In the genomic region with DNA sequence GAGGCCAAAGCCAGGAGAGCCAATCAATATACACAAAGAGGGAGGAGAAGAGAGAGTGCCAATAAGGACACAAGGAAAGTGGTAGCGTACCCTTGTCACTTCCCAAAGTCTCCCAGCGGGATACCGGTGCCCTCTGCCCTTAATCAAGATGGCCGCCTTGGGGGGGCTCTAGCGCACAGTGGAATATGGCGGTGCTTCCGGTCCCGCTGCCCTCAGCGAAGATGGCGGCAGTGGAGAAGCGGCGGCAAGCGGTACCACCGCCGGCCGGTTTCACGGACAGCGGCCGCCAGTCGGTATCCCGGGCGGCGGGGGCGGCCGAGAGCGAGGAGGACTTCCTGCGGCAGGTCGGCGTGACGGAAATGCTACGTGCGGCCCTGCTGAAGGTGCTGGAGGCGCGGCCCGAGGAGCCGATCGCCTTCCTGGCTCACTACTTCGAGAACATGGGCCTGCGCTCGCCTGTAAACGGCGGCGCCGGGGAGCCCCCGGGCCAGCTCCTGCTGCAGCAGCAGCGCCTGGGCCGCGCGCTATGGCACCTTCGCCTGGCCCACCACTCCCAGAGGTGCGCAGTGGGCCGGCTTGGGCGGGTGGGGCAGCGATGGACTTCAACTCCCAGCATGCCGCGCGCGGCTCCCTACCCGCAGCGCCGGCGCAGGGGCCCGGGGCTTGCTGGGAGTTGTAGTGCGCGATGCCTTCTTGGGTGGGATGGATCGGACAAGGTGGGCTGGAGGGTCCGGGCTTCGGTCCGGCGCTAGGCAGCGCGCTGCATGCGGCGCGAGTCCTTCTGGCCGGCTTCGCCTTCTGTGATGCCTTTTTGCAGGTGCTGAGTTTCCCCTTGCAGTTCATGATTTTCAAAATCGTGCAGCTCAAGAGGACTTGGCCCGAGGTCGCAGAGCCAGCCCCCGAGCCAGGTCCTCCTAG, we compare ENCODE assay signal across 1 cellular context.
A peak's percentile ranks its signal among the peaks of the same experiment; 100 is the strongest.
TF ChIP-seq lines count a peak whose summit lies in the region.

A gene with protein sequence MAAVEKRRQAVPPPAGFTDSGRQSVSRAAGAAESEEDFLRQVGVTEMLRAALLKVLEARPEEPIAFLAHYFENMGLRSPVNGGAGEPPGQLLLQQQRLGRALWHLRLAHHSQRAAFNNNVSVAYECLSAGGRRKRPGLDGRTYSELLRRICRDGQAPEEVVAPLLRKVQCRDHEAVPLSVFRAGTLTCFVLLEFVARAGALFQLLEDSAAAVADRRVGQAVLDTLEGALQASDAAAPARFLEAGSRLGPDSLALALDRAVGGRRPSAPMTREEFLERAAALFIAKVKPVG (plus strand): TSS at position 212 of the 918 bp plus-strand sequence. CDS start 10 bp downstream, at position 222.

TF ChIP-seq in HepG2, 621 proteins besides CTCF, POLR2A, EP300 and RAD21 (continued from another document and continues in another):
- TF ChIP-seq, protein P1, sequence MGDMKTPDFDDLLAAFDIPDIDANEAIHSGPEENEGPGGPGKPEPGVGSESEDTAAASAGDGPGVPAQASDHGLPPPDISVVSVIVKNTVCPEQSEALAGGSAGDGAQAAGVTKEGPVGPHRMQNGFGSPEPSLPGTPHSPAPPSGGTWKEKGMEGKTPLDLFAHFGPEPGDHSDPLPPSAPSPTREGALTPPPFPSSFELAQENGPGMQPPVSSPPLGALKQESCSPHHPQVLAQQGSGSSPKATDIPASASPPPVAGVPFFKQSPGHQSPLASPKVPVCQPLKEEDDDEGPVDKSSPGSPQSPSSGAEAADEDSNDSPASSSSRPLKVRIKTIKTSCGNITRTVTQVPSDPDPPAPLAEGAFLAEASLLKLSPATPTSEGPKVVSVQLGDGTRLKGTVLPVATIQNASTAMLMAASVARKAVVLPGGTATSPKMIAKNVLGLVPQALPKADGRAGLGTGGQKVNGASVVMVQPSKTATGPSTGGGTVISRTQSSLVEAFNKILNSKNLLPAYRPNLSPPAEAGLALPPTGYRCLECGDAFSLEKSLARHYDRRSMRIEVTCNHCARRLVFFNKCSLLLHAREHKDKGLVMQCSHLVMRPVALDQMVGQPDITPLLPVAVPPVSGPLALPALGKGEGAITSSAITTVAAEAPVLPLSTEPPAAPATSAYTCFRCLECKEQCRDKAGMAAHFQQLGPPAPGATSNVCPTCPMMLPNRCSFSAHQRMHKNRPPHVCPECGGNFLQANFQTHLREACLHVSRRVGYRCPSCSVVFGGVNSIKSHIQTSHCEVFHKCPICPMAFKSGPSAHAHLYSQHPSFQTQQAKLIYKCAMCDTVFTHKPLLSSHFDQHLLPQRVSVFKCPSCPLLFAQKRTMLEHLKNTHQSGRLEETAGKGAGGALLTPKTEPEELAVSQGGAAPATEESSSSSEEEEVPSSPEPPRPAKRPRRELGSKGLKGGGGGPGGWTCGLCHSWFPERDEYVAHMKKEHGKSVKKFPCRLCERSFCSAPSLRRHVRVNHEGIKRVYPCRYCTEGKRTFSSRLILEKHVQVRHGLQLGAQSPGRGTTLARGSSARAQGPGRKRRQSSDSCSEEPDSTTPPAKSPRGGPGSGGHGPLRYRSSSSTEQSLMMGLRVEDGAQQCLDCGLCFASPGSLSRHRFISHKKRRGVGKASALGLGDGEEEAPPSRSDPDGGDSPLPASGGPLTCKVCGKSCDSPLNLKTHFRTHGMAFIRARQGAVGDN (CRISPR knock-in tag; IDR thresholded peaks at IDR 0.05) = peak; percentile 51
- TF ChIP-seq ZSCAN30 (CRISPR knock-in tag; IDR thresholded peaks at IDR 0.05) = no peak; the same call in 1 of the 2 replicates
- TF ChIP-seq ONECUT2 (CRISPR knock-in tag; IDR thresholded peaks at IDR 0.05) = peak; percentile 55
- TF ChIP-seq, protein P2, sequence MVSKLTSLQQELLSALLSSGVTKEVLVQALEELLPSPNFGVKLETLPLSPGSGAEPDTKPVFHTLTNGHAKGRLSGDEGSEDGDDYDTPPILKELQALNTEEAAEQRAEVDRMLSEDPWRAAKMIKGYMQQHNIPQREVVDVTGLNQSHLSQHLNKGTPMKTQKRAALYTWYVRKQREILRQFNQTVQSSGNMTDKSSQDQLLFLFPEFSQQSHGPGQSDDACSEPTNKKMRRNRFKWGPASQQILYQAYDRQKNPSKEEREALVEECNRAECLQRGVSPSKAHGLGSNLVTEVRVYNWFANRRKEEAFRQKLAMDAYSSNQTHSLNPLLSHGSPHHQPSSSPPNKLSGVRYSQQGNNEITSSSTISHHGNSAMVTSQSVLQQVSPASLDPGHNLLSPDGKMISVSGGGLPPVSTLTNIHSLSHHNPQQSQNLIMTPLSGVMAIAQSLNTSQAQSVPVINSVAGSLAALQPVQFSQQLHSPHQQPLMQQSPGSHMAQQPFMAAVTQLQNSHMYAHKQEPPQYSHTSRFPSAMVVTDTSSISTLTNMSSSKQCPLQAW (CRISPR knock-in tag; IDR thresholded peaks at IDR 0.05) = peak; percentile 68
- no peak for TF ChIP-seq ZNF430 (CRISPR knock-in tag; IDR thresholded peaks at IDR 0.05)
- peak; percentile 80; the same call in 1 of the 2 replicates for TF ChIP-seq HOXA5 (CRISPR knock-in tag; IDR thresholded peaks at IDR 0.05)
- TF ChIP-seq, protein P3, sequence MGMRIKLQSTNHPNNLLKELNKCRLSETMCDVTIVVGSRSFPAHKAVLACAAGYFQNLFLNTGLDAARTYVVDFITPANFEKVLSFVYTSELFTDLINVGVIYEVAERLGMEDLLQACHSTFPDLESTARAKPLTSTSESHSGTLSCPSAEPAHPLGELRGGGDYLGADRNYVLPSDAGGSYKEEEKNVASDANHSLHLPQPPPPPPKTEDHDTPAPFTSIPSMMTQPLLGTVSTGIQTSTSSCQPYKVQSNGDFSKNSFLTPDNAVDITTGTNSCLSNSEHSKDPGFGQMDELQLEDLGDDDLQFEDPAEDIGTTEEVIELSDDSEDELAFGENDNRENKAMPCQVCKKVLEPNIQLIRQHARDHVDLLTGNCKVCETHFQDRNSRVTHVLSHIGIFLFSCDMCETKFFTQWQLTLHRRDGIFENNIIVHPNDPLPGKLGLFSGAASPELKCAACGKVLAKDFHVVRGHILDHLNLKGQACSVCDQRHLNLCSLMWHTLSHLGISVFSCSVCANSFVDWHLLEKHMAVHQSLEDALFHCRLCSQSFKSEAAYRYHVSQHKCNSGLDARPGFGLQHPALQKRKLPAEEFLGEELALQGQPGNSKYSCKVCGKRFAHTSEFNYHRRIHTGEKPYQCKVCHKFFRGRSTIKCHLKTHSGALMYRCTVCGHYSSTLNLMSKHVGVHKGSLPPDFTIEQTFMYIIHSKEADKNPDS (CRISPR knock-in tag; IDR thresholded peaks at IDR 0.05) = 0 out of 2 replicates have a peak, but pooled peaks have one; percentile 72
- TF ChIP-seq, protein P4, sequence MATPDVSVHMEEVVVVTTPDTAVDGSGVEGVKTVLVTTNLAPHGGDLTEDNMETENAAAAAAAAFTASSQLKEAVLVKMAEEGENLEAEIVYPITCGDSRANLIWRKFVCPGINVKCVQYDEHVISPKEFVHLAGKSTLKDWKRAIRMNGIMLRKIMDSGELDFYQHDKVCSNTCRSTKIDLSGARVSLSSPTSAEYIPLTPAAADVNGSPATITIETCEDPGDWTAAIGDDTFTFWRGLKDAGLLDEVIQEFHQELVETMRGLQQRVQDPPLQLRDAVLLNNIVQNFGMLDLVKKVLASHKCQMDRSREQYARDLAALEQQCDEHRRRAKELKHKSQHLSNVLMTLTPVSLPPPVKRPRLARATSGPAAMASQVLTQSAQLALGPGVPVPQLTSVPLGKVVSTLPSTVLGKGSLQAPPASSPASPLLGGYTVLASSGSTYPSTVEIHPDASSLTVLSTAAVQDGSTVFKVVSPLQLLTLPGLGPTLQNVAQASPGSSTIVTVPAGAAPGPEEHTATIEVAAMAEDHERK (CRISPR knock-in tag; IDR thresholded peaks at IDR 0.05; ENCODE audit: low read depth) = 0 out of 2 replicates have a peak, but pooled peaks have one; percentile 26
- no peak for TF ChIP-seq KDM6A (CRISPR knock-in tag; IDR thresholded peaks at IDR 0.05; ENCODE audit: low read depth)
- TF ChIP-seq, protein P5, sequence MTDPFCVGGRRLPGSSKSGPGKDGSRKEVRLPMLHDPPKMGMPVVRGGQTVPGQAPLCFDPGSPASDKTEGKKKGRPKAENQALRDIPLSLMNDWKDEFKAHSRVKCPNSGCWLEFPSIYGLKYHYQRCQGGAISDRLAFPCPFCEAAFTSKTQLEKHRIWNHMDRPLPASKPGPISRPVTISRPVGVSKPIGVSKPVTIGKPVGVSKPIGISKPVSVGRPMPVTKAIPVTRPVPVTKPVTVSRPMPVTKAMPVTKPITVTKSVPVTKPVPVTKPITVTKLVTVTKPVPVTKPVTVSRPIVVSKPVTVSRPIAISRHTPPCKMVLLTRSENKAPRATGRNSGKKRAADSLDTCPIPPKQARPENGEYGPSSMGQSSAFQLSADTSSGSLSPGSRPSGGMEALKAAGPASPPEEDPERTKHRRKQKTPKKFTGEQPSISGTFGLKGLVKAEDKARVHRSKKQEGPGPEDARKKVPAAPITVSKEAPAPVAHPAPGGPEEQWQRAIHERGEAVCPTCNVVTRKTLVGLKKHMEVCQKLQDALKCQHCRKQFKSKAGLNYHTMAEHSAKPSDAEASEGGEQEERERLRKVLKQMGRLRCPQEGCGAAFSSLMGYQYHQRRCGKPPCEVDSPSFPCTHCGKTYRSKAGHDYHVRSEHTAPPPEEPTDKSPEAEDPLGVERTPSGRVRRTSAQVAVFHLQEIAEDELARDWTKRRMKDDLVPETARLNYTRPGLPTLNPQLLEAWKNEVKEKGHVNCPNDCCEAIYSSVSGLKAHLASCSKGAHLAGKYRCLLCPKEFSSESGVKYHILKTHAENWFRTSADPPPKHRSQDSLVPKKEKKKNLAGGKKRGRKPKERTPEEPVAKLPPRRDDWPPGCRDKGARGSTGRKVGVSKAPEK (CRISPR knock-in tag; IDR thresholded peaks at IDR 0.05; ENCODE audit: borderline replicate concordance) = no peak
- no peak for TF ChIP-seq ZNF484 (CRISPR knock-in tag; IDR thresholded peaks at IDR 0.05; ENCODE audit: borderline replicate concordance, low read depth)
- no peak for TF ChIP-seq PHB2 (IDR thresholded peaks at IDR 0.05; ENCODE audit: partially characterized antibody)
- TF ChIP-seq ZNF383 (CRISPR knock-in tag; IDR thresholded peaks at IDR 0.05; ENCODE audit: borderline replicate concordance) = no peak
- TF ChIP-seq, protein P6, sequence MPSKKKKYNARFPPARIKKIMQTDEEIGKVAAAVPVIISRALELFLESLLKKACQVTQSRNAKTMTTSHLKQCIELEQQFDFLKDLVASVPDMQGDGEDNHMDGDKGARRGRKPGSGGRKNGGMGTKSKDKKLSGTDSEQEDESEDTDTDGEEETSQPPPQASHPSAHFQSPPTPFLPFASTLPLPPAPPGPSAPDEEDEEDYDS (CRISPR knock-in tag; IDR thresholded peaks at IDR 0.05) = peak; percentile 36
- TF ChIP-seq, protein P7, sequence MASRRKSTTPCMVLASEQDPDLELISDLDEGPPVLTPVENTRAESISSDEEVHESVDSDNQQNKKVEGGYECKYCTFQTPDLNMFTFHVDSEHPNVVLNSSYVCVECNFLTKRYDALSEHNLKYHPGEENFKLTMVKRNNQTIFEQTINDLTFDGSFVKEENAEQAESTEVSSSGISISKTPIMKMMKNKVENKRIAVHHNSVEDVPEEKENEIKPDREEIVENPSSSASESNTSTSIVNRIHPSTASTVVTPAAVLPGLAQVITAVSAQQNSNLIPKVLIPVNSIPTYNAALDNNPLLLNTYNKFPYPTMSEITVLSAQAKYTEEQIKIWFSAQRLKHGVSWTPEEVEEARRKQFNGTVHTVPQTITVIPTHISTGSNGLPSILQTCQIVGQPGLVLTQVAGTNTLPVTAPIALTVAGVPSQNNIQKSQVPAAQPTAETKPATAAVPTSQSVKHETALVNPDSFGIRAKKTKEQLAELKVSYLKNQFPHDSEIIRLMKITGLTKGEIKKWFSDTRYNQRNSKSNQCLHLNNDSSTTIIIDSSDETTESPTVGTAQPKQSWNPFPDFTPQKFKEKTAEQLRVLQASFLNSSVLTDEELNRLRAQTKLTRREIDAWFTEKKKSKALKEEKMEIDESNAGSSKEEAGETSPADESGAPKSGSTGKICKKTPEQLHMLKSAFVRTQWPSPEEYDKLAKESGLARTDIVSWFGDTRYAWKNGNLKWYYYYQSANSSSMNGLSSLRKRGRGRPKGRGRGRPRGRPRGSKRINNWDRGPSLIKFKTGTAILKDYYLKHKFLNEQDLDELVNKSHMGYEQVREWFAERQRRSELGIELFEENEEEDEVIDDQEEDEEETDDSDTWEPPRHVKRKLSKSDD (CRISPR knock-in tag; IDR thresholded peaks at IDR 0.05; ENCODE audit: low read depth) = peak; percentile 95
- TF ChIP-seq, protein P8, sequence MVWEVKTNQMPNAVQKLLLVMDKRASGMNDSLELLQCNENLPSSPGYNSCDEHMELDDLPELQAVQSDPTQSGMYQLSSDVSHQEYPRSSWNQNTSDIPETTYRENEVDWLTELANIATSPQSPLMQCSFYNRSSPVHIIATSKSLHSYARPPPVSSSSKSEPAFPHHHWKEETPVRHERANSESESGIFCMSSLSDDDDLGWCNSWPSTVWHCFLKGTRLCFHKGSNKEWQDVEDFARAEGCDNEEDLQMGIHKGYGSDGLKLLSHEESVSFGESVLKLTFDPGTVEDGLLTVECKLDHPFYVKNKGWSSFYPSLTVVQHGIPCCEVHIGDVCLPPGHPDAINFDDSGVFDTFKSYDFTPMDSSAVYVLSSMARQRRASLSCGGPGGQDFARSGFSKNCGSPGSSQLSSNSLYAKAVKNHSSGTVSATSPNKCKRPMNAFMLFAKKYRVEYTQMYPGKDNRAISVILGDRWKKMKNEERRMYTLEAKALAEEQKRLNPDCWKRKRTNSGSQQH (CRISPR knock-in tag; IDR thresholded peaks at IDR 0.05; ENCODE audit: low read depth) = no peak
- peak; percentile 69; the same call in 1 of the 2 replicates for TF ChIP-seq NFKB2 (CRISPR knock-in tag; IDR thresholded peaks at IDR 0.05; ENCODE audit: borderline replicate concordance)
- TF ChIP-seq TEAD3 (CRISPR knock-in tag; optimal IDR thresholded peaks at IDR 0.05; ENCODE audit: borderline replicate concordance) = no peak
- TF ChIP-seq SAP130 (CRISPR knock-in tag; IDR thresholded peaks at IDR 0.05; ENCODE audit: low read depth) = peak; percentile 29; the same call in 1 of the 2 replicates
- TF ChIP-seq, protein P9, sequence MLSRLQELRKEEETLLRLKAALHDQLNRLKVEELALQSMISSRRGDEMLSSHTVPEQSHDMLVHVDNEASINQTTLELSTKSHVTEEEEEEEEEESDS (CRISPR knock-in tag; IDR thresholded peaks at IDR 0.05; ENCODE audit: borderline replicate concordance) = peak; percentile 72; the same call in 1 of the 2 replicates
- no peak for TF ChIP-seq CENPT (CRISPR knock-in tag; IDR thresholded peaks at IDR 0.05; ENCODE audit: low read depth)
- TF ChIP-seq, protein P10, sequence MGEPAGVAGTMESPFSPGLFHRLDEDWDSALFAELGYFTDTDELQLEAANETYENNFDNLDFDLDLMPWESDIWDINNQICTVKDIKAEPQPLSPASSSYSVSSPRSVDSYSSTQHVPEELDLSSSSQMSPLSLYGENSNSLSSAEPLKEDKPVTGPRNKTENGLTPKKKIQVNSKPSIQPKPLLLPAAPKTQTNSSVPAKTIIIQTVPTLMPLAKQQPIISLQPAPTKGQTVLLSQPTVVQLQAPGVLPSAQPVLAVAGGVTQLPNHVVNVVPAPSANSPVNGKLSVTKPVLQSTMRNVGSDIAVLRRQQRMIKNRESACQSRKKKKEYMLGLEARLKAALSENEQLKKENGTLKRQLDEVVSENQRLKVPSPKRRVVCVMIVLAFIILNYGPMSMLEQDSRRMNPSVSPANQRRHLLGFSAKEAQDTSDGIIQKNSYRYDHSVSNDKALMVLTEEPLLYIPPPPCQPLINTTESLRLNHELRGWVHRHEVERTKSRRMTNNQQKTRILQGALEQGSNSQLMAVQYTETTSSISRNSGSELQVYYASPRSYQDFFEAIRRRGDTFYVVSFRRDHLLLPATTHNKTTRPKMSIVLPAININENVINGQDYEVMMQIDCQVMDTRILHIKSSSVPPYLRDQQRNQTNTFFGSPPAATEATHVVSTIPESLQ (CRISPR knock-in tag; conservative IDR thresholded peaks at IDR 0.05) = no peak
- TF ChIP-seq, protein P11, sequence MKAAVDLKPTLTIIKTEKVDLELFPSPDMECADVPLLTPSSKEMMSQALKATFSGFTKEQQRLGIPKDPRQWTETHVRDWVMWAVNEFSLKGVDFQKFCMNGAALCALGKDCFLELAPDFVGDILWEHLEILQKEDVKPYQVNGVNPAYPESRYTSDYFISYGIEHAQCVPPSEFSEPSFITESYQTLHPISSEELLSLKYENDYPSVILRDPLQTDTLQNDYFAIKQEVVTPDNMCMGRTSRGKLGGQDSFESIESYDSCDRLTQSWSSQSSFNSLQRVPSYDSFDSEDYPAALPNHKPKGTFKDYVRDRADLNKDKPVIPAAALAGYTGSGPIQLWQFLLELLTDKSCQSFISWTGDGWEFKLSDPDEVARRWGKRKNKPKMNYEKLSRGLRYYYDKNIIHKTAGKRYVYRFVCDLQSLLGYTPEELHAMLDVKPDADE (CRISPR knock-in tag; IDR thresholded peaks at IDR 0.05) = no peak
